ENCODE assay signal across 13 cellular contexts in genomic region chr2:153870308-153870707, GRCh38. TPM values are rescaled to one million over a fixed set of nuclear protein-coding genes. Genes with fewer than 3 reads are reported as not detected.
DNase-seq lines count a peak whose midpoint lies in the region; ATAC-seq, FAIRE-seq and TF ChIP-seq lines count a peak whose summit lies in the region.
"Had no signal": no experiment of that assay in that cellular context is flagged by ENCODE, and none has a peak within 500 bp of the region (broad histone marks: within the 10 kb centered on the region; RNA-seq: fewer than 3 reads in every experiment).

No MANE protein-coding gene starts in this region.

- no peaks in the 10 kb centered on the region for H3K9me3 Mint-ChIP-seq in progenitor cell of endocrine pancreas (ENCODE audit: low read depth)
- H3K9me3 Mint-ChIP-seq: mesothelial cell of epicardium had no signal

- H4K8ac ChIP-seq in H1 (ENCODE audit: extremely low read depth, insufficient read depth, low read length) = no peak overlapping the region

- H3K27ac ChIP-seq in H1 (ENCODE audit: low read depth, low read length) (no peak overlapping the region), pancreas (no peak overlapping the region)
- H3K27ac ChIP-seq: uterus had no signal

- no peak overlapping the region for H3K18ac ChIP-seq in H1 (ENCODE audit: extremely low read depth, low read length)

- H4K5ac ChIP-seq in H1 (ENCODE audit: insufficient read length, low read depth, low read length) = no peak overlapping the region

- H3K4me3 Mint-ChIP-seq in progenitor cell of endocrine pancreas (ENCODE audit: low read depth) = peak overlapping the region; percentile 4

- H3K14ac ChIP-seq in H1 (ENCODE audit: insufficient read length) = no peak overlapping the region

- H4K20me1 ChIP-seq in H1 (replicated peaks in 1 of 2; ENCODE audit: control insufficient read depth in 1 of 2, insufficient read depth in 2 of 2, low read length in 2 of 2) = peaks cover 13 to 15% of the 10 kb centered on the region in 2 experiments

- no peak overlapping the region for H3K4ac ChIP-seq in H1 (replicated peaks; ENCODE audit: insufficient read length, low read depth, low read length)

- TF ChIP-seq POLR2A in H1 (IDR thresholded peaks at IDR 0.05; ENCODE audit: control extremely low read depth in 1 of 2, low read depth in 2 of 2, low read length in 2 of 2) (no peak), GM18505 (IDR thresholded peaks at IDR 0.05; ENCODE audit: borderline replicate concordance, extremely low read depth, insufficient read depth, insufficient read length) (no peak)

- CTCF ChIA-PET in HEK293T (lab: Yijun Ruan, JAX) = no interaction called here
- CTCF ChIA-PET in H1 (lab: Charles Lee; ENCODE audit: partially characterized antibody) = interaction anchor here (0.9 to 1.2 kb wide), 2 partner anchors 14 to 505 kb away, joined by 3 to 4 read pairs; no protein-coding TSS in a partner anchor

- H2BK15ac ChIP-seq in H1 (ENCODE audit: low read length) = no peak overlapping the region

- H3K23me2 ChIP-seq in H1 (ENCODE audit: low read depth, low read length) = peaks cover 17% of the 10 kb centered on the region

- H3K79me1 ChIP-seq in H1 (ENCODE audit: low read depth, low read length) = no peaks in the 10 kb centered on the region

- no peak overlapping the region for H3K9ac ChIP-seq in H1 (replicated peaks in 1 of 4; ENCODE audit: extremely low read depth in 1 of 4, low read depth in 3 of 4, low read length in 3 of 4)

- H2BK120ac ChIP-seq in H1 (replicated peaks; ENCODE audit: low read depth, low read length) = no peak overlapping the region

- peaks cover 37% of the 10 kb centered on the region for H3K27me3 Mint-ChIP-seq in progenitor cell of endocrine pancreas

- peak overlapping the region in 1 of 2 experiments; percentile 97; a peak in 1 of 4 replicates for H3K4me2 ChIP-seq in H1 (ENCODE audit: insufficient read depth in 1 of 2, low read depth in 2 of 2, low read length in 2 of 2)

- 73% methylated on average over 3 of the region's 3 CpGs; no CpG with 5 or more reads in 1 of the 2 experiments for WGBS in H1 (ENCODE audit: extremely low coverage in 1 of 2, insufficient coverage in 1 of 2, insufficient read length in 1 of 2, insufficient replicate concordance in 2 of 2, low coverage in 1 of 2, low lambda C conversion rate in 2 of 2, missing lambda C conversion rate in 1 of 2), 2 experiments
- WGBS in pancreas, 2 donors = 46 to 50% methylated on average over 3 of the region's 3 CpGs

- H3K9me3 ChIP-seq in H1 (ENCODE audit: insufficient read depth in 2 of 2, low read depth in 1 of 2, low read length in 1 of 2) (no peaks in the 10 kb centered on the region), pancreas (no peaks in the 10 kb centered on the region)
- H3K9me3 ChIP-seq: uterus had no signal

- FAIRE-seq in H1 (lab: Jason Lieb, UNC) = no peak
- FAIRE-seq in pancreas (lab: Jason Lieb, UNC) = no peak

- H3K27ac Mint-ChIP-seq in progenitor cell of endocrine pancreas = no peak overlapping the region
- H3K27ac Mint-ChIP-seq: activated naive CD4-positive, alpha-beta T cell treated with anti-CD3 and anti-CD28 coated beads, Interleukin-2, amount 50 U/mL, for 72 hours had no signal

- ATAC-seq in omental fat pad (ENCODE audit: low FRiP score) (no peak), GM18505 (IDR thresholded peaks at IDR 0.05; ENCODE audit: unreplicated experiment) (no peak), pancreas (no peak)
- ATAC-seq: activated naive CD4-positive, alpha-beta T cell treated with anti-CD3 and anti-CD28 coated beads, Interleukin-2, amount 50 U/mL, for 72 hours had no signal

- no peak overlapping the region for H3K23ac ChIP-seq in H1 (ENCODE audit: insufficient read length)

- H3K36me3 ChIP-seq in H1 (ENCODE audit: control insufficient read depth in 2 of 4, insufficient read depth in 4 of 4, low read length in 3 of 4) (no peaks in the 10 kb centered on the region), pancreas (no peaks in the 10 kb centered on the region)
- H3K36me3 ChIP-seq: uterus had no signal

- peaks cover 11% of the 10 kb centered on the region for H3K4me1 Mint-ChIP-seq in progenitor cell of endocrine pancreas (ENCODE audit: low read depth)

- DNase-seq in HEK293T (ENCODE audit: extremely low spot score) = peak; percentile 26
- peak; percentile 13 for DNase-seq in NCI-H524 treated with DMSO at 0.1 percent for 48 hours (lab: John Stamatoyannopoulos, UW)
- DNase-seq in H1 (ENCODE audit: low read depth in 1 of 2, low spot score in 2 of 2) = no peak
- DNase-seq in progenitor cell of endocrine pancreas (ENCODE audit: low spot score, unreplicated experiment) = no peak
- no peak for DNase-seq in omental fat pad (ENCODE audit: low spot score)
- DNase-seq in pancreas = no peak
- DNase-seq: activated CD4-positive, alpha-beta T cell treated with anti-CD3 and anti-CD28 coated beads, Interleukin-2, amount 50 U/mL, for 48 hours; IMR-90; uterus had no signal

- intact Hi-C loops in pancreas (cut with DNase I) = no loop called here

- H4K91ac ChIP-seq in H1 (replicated peaks; ENCODE audit: insufficient read length, low read length) = no peak overlapping the region

- H2AFZ ChIP-seq in H1 (ENCODE audit: low read length) = no peak overlapping the region

- no peak overlapping the region for H2BK12ac ChIP-seq in H1 (ENCODE audit: low read depth, low read length)

- no peak overlapping the region for H3K56ac ChIP-seq in H1 (replicated peaks; ENCODE audit: insufficient read length, low read depth, low read length)

- H2AK5ac ChIP-seq in H1 (ENCODE audit: low read depth, low read length) = no peak overlapping the region

- H3K27me3 ChIP-seq in H1 (replicated peaks in 1 of 4; ENCODE audit: control insufficient read depth in 3 of 4, extremely low read depth in 1 of 4, insufficient read depth in 3 of 4, low read length in 3 of 4) (peaks cover 2 to 27% (median 21%) of the 10 kb centered on the region in 4 experiments), pancreas (no peaks in the 10 kb centered on the region)
- H3K27me3 ChIP-seq: uterus had no signal

- no peak overlapping the region for H2BK20ac ChIP-seq in H1 (ENCODE audit: low read length)

- no peaks in the 10 kb centered on the region for H3K36me3 Mint-ChIP-seq in progenitor cell of endocrine pancreas (ENCODE audit: insufficient read depth)
- H3K36me3 Mint-ChIP-seq: mesothelial cell of epicardium had no signal

- H3K79me2 ChIP-seq in H1 (ENCODE audit: control insufficient read depth in 1 of 2, insufficient read depth in 2 of 2, low read length in 2 of 2) = 0 out of 4 replicates have a peak, but pooled peaks cover 0 to 6% of the 10 kb centered on the region in 2 experiments

- peaks cover 0 to 5% (median 1%) of the 10 kb centered on the region in 4 experiments; a peak in 2 of 7 replicates for H3K4me1 ChIP-seq in H1 (replicated peaks in 1 of 4; ENCODE audit: control insufficient read depth in 3 of 4, insufficient read depth in 4 of 4, low read length in 3 of 4)
- H3K4me1 ChIP-seq in pancreas = no peaks in the 10 kb centered on the region
- H3K4me1 ChIP-seq: uterus had no signal

- no peak for TF ChIP-seq EP300 in H1 (IDR thresholded peaks at IDR 0.05; ENCODE audit: borderline replicate concordance in 1 of 2, low read depth in 2 of 2, low read length in 2 of 2)

- TF ChIP-seq CTCF in H1 (IDR thresholded peaks at IDR 0.05; ENCODE audit: control extremely low read depth in 1 of 3, insufficient read depth in 1 of 3, low read depth in 1 of 3, low read length in 3 of 3) (peak in 1 of 3 experiments; percentile 9; a peak in 1 of 4 replicates), progenitor cell of endocrine pancreas (IDR thresholded peaks at IDR 0.05; ENCODE audit: unreplicated experiment) (peak; percentile 54), omental fat pad (IDR thresholded peaks at IDR 0.05) (no peak), pancreas (IDR thresholded peaks at IDR 0.05) (no peak)

- peak; percentile 26 to 29; a peak in 3 of 4 replicates for TF ChIP-seq RAD21 in H1 (IDR thresholded peaks at IDR 0.05 in 1 of 2, conservative IDR thresholded peaks at IDR 0.05 in 1 of 2; ENCODE audit: low read depth in 2 of 2, low read length in 2 of 2)

- H3K4me3 ChIP-seq in H1 (ENCODE audit: extremely low read depth in 1 of 4, insufficient read depth in 2 of 4, low read depth in 3 of 4, low read length in 4 of 4) (no peak overlapping the region), pancreas (no peak overlapping the region)
- H3K4me3 ChIP-seq: uterus had no signal

- POLR2A ChIA-PET in HEK293T (lab: Yijun Ruan, JAX) = no interaction called here
- POLR2A ChIA-PET in H1 (lab: Charles Lee; ENCODE audit: partially characterized antibody) = no interaction called here

- H2BK5ac ChIP-seq in H1 (ENCODE audit: low read depth, low read length) = no peak overlapping the region

TF ChIP-seq in HEK293T, 16 proteins besides CTCF, POLR2A, EP300 and RAD21 (continues in another document):
- no peak for TF ChIP-seq ELF4 (IDR thresholded peaks at IDR 0.05)
- no peak for TF ChIP-seq SP1 (IDR thresholded peaks at IDR 0.05)
- no peak for TF ChIP-seq FOXM1 (IDR thresholded peaks at IDR 0.05; ENCODE audit: borderline replicate concordance)
- no peak for TF ChIP-seq CTBP1 (IDR thresholded peaks at IDR 0.05; ENCODE audit: borderline replicate concordance)
- TF ChIP-seq SUZ12 (IDR thresholded peaks at IDR 0.05) = no peak
- no peak for TF ChIP-seq FOXK2 (IDR thresholded peaks at IDR 0.05)
- TF ChIP-seq TARDBP (IDR thresholded peaks at IDR 0.05) = no peak
- no peak for TF ChIP-seq ARNT (IDR thresholded peaks at IDR 0.05)

TF ChIP-seq in H1, 55 proteins besides CTCF, POLR2A, EP300 and RAD21 (continues in another document):
- TF ChIP-seq KDM1A (IDR thresholded peaks at IDR 0.05; ENCODE audit: borderline replicate concordance, low read length) (no peak), TEAD4 (IDR thresholded peaks at IDR 0.05; ENCODE audit: low read depth, low read length) (peak; percentile 80)
- TF ChIP-seq, protein P1, sequence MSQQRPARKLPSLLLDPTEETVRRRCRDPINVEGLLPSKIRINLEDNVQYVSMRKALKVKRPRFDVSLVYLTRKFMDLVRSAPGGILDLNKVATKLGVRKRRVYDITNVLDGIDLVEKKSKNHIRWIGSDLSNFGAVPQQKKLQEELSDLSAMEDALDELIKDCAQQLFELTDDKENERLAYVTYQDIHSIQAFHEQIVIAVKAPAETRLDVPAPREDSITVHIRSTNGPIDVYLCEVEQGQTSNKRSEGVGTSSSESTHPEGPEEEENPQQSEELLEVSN (IDR thresholded peaks at IDR 0.05) = no peak

RNA-seq across cellular contexts. Expression of gene GALNT13, which starts 1.4 kb away (rescaled TPM):
- total RNA-seq in H1 (2021; fragmentation: NEBNext Ultra II Directional; extraction: Animal tissue kit (Norgen Biotek cat#: 25700)) = 9.6 and 10.4 TPM in 2 replicates
- polyA plus RNA-seq in H1 (2011; rRNA removed) (1.4 and 3.2 TPM in 2 replicates), pancreas (1 to 10 TPM in 1 of 2 donors, under 1 TPM in 1; 0.95 to 1.8 TPM)
- 3.1 TPM for polyA plus RNA-seq in H1 (2011; cell fraction: cytosol; rRNA removed)
- 1.8 TPM for polyA plus RNA-seq in H1 (2011; cell fraction: nucleus; rRNA removed)
- polyA plus RNA-seq in H1 (2012, experiment 1 of 2) = 4.1 to 6.2 TPM (median 4.7 TPM) in 4 replicates
- polyA plus RNA-seq in H1 (2012, experiment 2 of 2) = 1.7 TPM
- polyA plus RNA-seq in H1 (2013, experiment 1 of 2) = 5.5 TPM
- polyA plus RNA-seq in H1 (2013, experiment 2 of 2) = 5.5 TPM
- polyA minus RNA-seq in H1 (2011; rRNA and poly(A)+ RNA removed) = 4.2 and 5.1 TPM in 2 replicates
- 3.7 TPM for polyA minus RNA-seq in H1 (2011; cell fraction: cytosol; rRNA and poly(A)+ RNA removed)
- polyA minus RNA-seq in H1 (2011; cell fraction: nucleus; rRNA and poly(A)+ RNA removed) = 13.4 TPM
- total RNA-seq in progenitor cell of endocrine pancreas (7.2 and 8.3 TPM in 2 replicates), omental fat pad (1 to 10 TPM in 1 of 4 donors, under 1 TPM in 3; 0.38 to 1.8 (median 0.54) TPM), pancreas (1 to 10 TPM in 2 of 6 donors, under 1 TPM in 4; 0.09 to 1.5 (median 0.40) TPM)
- total RNA-seq: Daoy, IMR-90 had no signal

Comparison
In these comparisons a context has a peak if more than half of its experiments do, and no peak if none do; other contexts are left out.
1. DNase-seq: peak in HEK293T (single experiment) and NCI-H524 treated with DMSO at 0.1 percent for 48 hours (single experiment); none in H1 (0 of 2), progenitor cell of endocrine pancreas (single experiment), omental fat pad (single experiment) and pancreas (0 of 6).